26 cellular contexts compared by ENCODE assay signal in genomic region chr13:42885325-42885724, GRCh38.
"Had no signal": no experiment of that assay in that cellular context is flagged by ENCODE, and none has a peak within 500 bp of the region (broad histone marks: within the 10 kb centered on the region; RNA-seq: fewer than 3 reads in every experiment).

No MANE protein-coding gene starts in this region.

- H3K36me3 ChIP-seq: ovary, right atrium auricular region, right lobe of liver, uterus had no signal

- H3K27me3 Mint-ChIP-seq: stimulated activated memory B cell treated with anti-CD40 and anti-IgM and Interleukin-4, amounts not matched to agents 10 μg/mL and 1 μg/mL and 100 μg/mL, for 72 hours had no signal

- H3K4me3 ChIP-seq: left lung, lower lobe of right lung, ovary, right atrium auricular region, right lobe of liver, skin epidermis, spleen, tibial nerve, uterus had no signal

- H3K36me3 Mint-ChIP-seq: natural killer cell, type B pancreatic cell had no signal

- H3K27me3 ChIP-seq: left lung, ovary, right atrium auricular region, right lobe of liver, spleen, tibial nerve, uterus had no signal

- H3K9me3 Mint-ChIP-seq: mesothelial cell of epicardium; naive B cell; natural killer cell; stimulated activated memory B cell treated with anti-CD40 and anti-IgM and Interleukin-4, amounts not matched to agents 10 μg/mL and 1 μg/mL and 100 μg/mL, for 72 hours; stimulated activated naive CD8-positive, alpha-beta T cell treated with anti-CD3 and anti-CD28 coated beads, Interleukin-15, amount 100 ng/mL, for 72 hours; type B pancreatic cell had no signal

- H3K4me1 ChIP-seq: lower lobe of right lung, right lobe of liver, uterus had no signal

- H3K27ac Mint-ChIP-seq: mesothelial cell of epicardium; natural killer cell; progenitor cell of endocrine pancreas; stimulated activated memory B cell treated with anti-CD40 and anti-IgM and Interleukin-4, amounts not matched to agents 10 μg/mL and 1 μg/mL and 100 μg/mL, for 72 hours; type B pancreatic cell had no signal

- H3K4me3 Mint-ChIP-seq: mesothelial cell of epicardium; naive B cell; natural killer cell; stimulated activated memory B cell treated with anti-CD40 and anti-IgM and Interleukin-4, amounts not matched to agents 10 μg/mL and 1 μg/mL and 100 μg/mL, for 72 hours; stimulated activated naive CD8-positive, alpha-beta T cell treated with anti-CD3 and anti-CD28 coated beads, Interleukin-15, amount 100 ng/mL, for 72 hours; type B pancreatic cell had no signal

- H3K9me3 ChIP-seq: left lung, lower lobe of right lung, ovary, right atrium auricular region, right lobe of liver, spleen, tibial nerve, uterus had no signal

- DNase-seq: hippocampal formation; kidney glomerular epithelial cell; left cardiac atrium; lower lobe of right lung; mammary epithelial cell; mesendoderm; naive B cell; natural killer cell; ovary; right lobe of liver; spleen; stimulated activated CD4-positive, alpha-beta T cell treated with anti-CD3 and anti-CD28 coated beads, Interleukin-2, amount 100 ng/mL, for 48 hours; stimulated activated CD4-positive, alpha-beta T cell treated with anti-CD3 and anti-CD28 coated beads, Interleukin-4, amount 100 ng/mL, for 4 hours; stimulated activated CD8-positive, alpha-beta memory T cell treated with anti-CD3 and anti-CD28 coated beads, Interleukin-4, amount 100 ng/mL, for 48 hours; stimulated activated naive CD4-positive, alpha-beta T cell treated with Interleukin-2 at 50 U/mL for 16 hours; stimulated activated naive CD8-positive, alpha-beta T cell treated with anti-CD3 and anti-CD28 coated beads, Interleukin-15, amount 100 ng/mL, for 72 hours; substantia nigra; uterus had no signal

- H3K4me1 Mint-ChIP-seq: stimulated activated memory B cell treated with anti-CD40 and anti-IgM and Interleukin-4, amounts not matched to agents 10 μg/mL and 1 μg/mL and 100 μg/mL, for 72 hours; stimulated activated naive CD8-positive, alpha-beta T cell treated with anti-CD3 and anti-CD28 coated beads, Interleukin-15, amount 100 ng/mL, for 72 hours had no signal

- H3K27ac ChIP-seq: left lung, lower lobe of right lung, ovary, right atrium auricular region, right lobe of liver, skin epidermis, spleen, tibial nerve, uterus had no signal
